ENCODE assay signal across 1 cellular context in the genomic region with DNA sequence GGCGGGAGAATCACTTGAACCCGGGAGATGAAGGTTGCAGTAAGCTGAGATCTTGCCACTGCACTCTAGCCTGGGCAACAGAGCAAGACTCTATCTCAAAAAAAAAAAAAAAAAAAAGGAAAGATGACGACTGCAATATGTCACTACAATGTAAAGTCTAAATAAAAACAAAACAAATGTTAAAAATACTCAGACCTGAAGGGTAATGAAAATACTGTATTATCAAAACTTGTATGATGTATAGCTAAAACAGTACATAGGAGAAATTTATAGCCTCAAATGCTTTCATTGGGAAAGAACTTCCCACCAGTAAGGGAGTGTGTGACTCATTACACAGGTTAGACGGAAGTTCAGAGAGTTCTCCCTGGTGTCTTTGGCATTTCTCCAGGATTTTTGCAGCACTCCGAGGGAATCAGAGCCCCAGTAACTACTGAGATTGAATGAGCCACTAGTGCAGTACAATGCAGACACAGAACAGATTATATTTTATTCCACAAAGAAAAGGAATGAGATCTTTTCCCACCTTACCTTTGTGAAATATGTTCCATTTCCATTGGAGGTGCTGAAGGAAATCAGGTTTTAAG.
TF ChIP-seq lines count a peak whose summit lies in the region.

No MANE protein-coding gene starts in this region.

TF ChIP-seq in SK-N-SH, 30 proteins besides CTCF, POLR2A, EP300 and RAD21 (continued from another document):
- TF ChIP-seq, protein P1, sequence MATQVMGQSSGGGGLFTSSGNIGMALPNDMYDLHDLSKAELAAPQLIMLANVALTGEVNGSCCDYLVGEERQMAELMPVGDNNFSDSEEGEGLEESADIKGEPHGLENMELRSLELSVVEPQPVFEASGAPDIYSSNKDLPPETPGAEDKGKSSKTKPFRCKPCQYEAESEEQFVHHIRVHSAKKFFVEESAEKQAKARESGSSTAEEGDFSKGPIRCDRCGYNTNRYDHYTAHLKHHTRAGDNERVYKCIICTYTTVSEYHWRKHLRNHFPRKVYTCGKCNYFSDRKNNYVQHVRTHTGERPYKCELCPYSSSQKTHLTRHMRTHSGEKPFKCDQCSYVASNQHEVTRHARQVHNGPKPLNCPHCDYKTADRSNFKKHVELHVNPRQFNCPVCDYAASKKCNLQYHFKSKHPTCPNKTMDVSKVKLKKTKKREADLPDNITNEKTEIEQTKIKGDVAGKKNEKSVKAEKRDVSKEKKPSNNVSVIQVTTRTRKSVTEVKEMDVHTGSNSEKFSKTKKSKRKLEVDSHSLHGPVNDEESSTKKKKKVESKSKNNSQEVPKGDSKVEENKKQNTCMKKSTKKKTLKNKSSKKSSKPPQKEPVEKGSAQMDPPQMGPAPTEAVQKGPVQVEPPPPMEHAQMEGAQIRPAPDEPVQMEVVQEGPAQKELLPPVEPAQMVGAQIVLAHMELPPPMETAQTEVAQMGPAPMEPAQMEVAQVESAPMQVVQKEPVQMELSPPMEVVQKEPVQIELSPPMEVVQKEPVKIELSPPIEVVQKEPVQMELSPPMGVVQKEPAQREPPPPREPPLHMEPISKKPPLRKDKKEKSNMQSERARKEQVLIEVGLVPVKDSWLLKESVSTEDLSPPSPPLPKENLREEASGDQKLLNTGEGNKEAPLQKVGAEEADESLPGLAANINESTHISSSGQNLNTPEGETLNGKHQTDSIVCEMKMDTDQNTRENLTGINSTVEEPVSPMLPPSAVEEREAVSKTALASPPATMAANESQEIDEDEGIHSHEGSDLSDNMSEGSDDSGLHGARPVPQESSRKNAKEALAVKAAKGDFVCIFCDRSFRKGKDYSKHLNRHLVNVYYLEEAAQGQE (IDR thresholded peaks at IDR 0.05; ENCODE audit: low read depth, low read length) = no peak
- TF ChIP-seq FOXM1 (IDR thresholded peaks at IDR 0.05; ENCODE audit: low read depth) = no peak
- TF ChIP-seq, protein P2, sequence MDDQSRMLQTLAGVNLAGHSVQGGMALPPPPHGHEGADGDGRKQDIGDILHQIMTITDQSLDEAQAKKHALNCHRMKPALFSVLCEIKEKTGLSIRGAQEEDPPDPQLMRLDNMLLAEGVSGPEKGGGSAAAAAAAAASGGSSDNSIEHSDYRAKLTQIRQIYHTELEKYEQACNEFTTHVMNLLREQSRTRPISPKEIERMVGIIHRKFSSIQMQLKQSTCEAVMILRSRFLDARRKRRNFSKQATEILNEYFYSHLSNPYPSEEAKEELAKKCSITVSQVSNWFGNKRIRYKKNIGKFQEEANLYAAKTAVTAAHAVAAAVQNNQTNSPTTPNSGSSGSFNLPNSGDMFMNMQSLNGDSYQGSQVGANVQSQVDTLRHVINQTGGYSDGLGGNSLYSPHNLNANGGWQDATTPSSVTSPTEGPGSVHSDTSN (IDR thresholded peaks at IDR 0.05) = no peak
- no peak for TF ChIP-seq YY1 (IDR thresholded peaks at IDR 0.05; ENCODE audit: low read depth)
- TF ChIP-seq RXRA (IDR thresholded peaks at IDR 0.05; ENCODE audit: borderline replicate concordance, low read depth) = peak; percentile 67; the same call in 1 of the 2 replicates
- TF ChIP-seq NFIC (IDR thresholded peaks at IDR 0.05; ENCODE audit: borderline replicate concordance) = peak; percentile 70; the same call in 1 of the 2 replicates
- TF ChIP-seq JUND (IDR thresholded peaks at IDR 0.05) = 0 out of 2 replicates have a peak, but pooled peaks have one; percentile 19
